Comparison of ENCODE assay signal across 13 cellular contexts in the genomic region with DNA sequence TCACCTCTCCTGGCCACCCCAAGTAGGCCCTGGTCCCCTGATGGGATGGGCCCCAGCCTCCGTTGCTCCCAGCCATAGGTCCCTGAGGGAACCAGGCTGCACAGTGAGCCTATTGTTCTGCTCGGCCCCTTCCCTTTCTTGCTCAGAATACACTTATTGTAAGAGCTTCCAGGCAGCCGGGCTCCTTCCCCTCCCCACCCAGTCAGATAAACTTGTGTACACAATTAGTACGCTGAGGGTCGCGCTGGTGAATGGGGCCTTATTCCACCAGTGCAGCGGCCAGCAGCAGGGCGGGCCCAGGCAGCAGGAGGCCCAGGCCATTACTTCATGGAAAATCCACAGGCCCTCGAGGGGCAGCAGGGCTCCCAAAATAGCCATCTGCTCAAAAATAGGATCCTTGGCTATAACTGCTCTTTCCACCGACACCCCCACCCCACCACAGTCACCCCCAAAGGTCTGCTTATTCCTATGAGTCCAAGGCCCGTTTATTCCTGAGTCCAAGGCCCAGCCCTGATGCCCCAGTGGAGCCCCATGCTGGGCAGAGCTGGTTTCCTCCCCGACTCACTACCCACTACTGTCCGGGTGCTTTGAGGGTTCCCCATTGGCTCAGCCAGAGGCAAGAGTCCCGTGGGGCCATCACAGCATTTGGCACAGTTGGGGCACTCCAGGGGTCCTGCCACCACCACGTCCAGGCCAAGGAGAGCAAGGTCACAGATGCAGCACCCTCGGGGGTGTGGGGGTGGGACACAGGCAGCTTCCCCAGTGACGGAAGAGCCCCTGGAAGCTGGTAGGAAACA. TPM values are rescaled to one million over a fixed set of nuclear protein-coding genes. Genes with fewer than 3 reads are reported as not detected.
A peak's percentile ranks its signal among the peaks of the same experiment; 100 is the strongest.
DNase-seq lines count a peak whose midpoint lies in the region; ATAC-seq, FAIRE-seq and TF ChIP-seq lines count a peak whose summit lies in the region.
"Had no signal": no experiment of that assay in that cellular context is flagged by ENCODE, and none has a peak within 500 bp of the region (broad histone marks: within the 10 kb centered on the region; RNA-seq: fewer than 3 reads in every experiment).

No MANE protein-coding gene starts in this region.

- H3K27me3 Mint-ChIP-seq in Calu3 (ENCODE audit: unreplicated experiment): no peaks in the 10 kb centered on the region

- TF ChIP-seq CTCF in Calu3 (IDR thresholded peaks at IDR 0.05; ENCODE audit: unreplicated experiment): no peak
- no peak for TF ChIP-seq CTCF in sigmoid colon (IDR thresholded peaks at IDR 0.05)

- WGBS in sigmoid colon, 2 donors: 62 to 75% methylated on average over 17 of the region's 17 CpGs

- CTCF ChIA-PET in Calu3 (lab: Charles Lee): interaction anchor here (0.5 to 0.6 kb wide), 4 partner anchors 108 to 286 kb away, joined by 3 to 5 read pairs (median 4); no protein-coding TSS in a partner anchor

- peaks cover 55 to 97% (median 83%) of the 10 kb centered on the region in 4 donors for H3K36me3 ChIP-seq in sigmoid colon

- no peak overlapping the region for H3K4me3 ChIP-seq in sigmoid colon

- peaks cover 19% of the 10 kb centered on the region for H3K4me1 Mint-ChIP-seq in Calu3 (ENCODE audit: low read depth, unreplicated experiment)

- peaks cover 0 to 53% (median 35%) of the 10 kb centered on the region in 4 donors for H3K4me1 ChIP-seq in sigmoid colon

- peak; percentile 82 for DNase-seq in Calu3
- DNase-seq in left kidney (ENCODE audit: low read depth, low spot score): peak; percentile 42
- no peak for DNase-seq in sigmoid colon
- DNase-seq in H54 (ENCODE audit: insufficient read length, low spot score): no peak
- DNase-seq: effector CD4-positive, alpha-beta T cell; Kasumi-1; NCI-H69; T-helper 9 cell had no signal

- intact Hi-C loops in Calu3 (cut with micrococcal nuclease; ENCODE audit: unreplicated experiment) (loop anchor here (10.0 kb wide), 1 partner anchor 213 kb away; the partner anchor contains the start of genes MRPS12 and SARS2), sigmoid colon (cut with DNase I) (loop anchor here (5.0 kb wide), 1 partner anchor 110 kb away; the partner anchor contains the start of gene ECH1)

- no peak for ATAC-seq in HG03354 (IDR thresholded peaks at IDR 0.05; ENCODE audit: poor library complexity, severe bottlenecking, unreplicated experiment)
- ATAC-seq in GM19452 (IDR thresholded peaks at IDR 0.05; ENCODE audit: unreplicated experiment): no peak
- ATAC-seq in HG02798 (IDR thresholded peaks at IDR 0.05; ENCODE audit: poor library complexity, unreplicated experiment): no peak

- no peak for FAIRE-seq in H54 (lab: Jason Lieb, UNC)

- no peaks in the 10 kb centered on the region for H3K9me3 ChIP-seq in sigmoid colon

- no TSS peak for BruUV-seq in Calu3 (replicated peaks; lab: Mats Ljungman, UMichigan)

- H3K27me3 ChIP-seq in sigmoid colon: no peaks in the 10 kb centered on the region

- H3K36me3 Mint-ChIP-seq in Calu3 (ENCODE audit: insufficient read depth, unreplicated experiment): peaks cover 100% of the 10 kb centered on the region

- no peak overlapping the region for H3K4me3 Mint-ChIP-seq in Calu3 (ENCODE audit: low read depth, unreplicated experiment)

- TF ChIP-seq POLR2A in sigmoid colon (IDR thresholded peaks at IDR 0.05) (no peak), H54 (IDR thresholded peaks at IDR 0.05; ENCODE audit: low read depth, low read length) (no peak)

- TF ChIP-seq EP300 in sigmoid colon (IDR thresholded peaks at IDR 0.05): no peak

- H3K27ac Mint-ChIP-seq in Calu3 (ENCODE audit: unreplicated experiment): peak overlapping the region; percentile 77

- H3K27ac ChIP-seq in cingulate gyrus (ENCODE audit: low read depth, low read length): peak overlapping the region; percentile 99
- peak overlapping the region; percentile 67 to 97 (median 76) for H3K27ac ChIP-seq in sigmoid colon

- H3K9me3 Mint-ChIP-seq in Calu3 (ENCODE audit: low read depth, unreplicated experiment): no peaks in the 10 kb centered on the region

RNA-seq across cellular contexts. Expression of gene CAPN12, which starts 22.1 kb away (rescaled TPM):
- 14.5 and 14.7 TPM in 2 replicates for total RNA-seq in Calu3 (2022)
- 1 to 10 TPM in 1 of 4 donors, under 1 TPM in 2, not detected in 1; 0.33 to 3.0 (median 0.54) TPM for total RNA-seq in sigmoid colon
- 10 to 100 TPM in 1 of 3 donors, 1 to 10 TPM in 2; 5.3 to 14.3 (median 6.0) TPM for polyA plus RNA-seq in sigmoid colon

RNA-seq across cellular contexts. Expression of gene LGALS7, which starts 51.1 kb away (rescaled TPM):
- total RNA-seq in Calu3 (2022): not detected in 2 replicates
- not detected for total RNA-seq in sigmoid colon
- not detected for polyA plus RNA-seq in sigmoid colon
- total RNA-seq: ureter had no signal

Comparison
In these comparisons a context has a peak if more than half of its experiments do, and no peak if none do; other contexts are left out.
1. DNase-seq: peak in Calu3 (single experiment) and left kidney (single experiment); none in sigmoid colon (single experiment) and H54 (single experiment).